24 cellular contexts compared by ENCODE assay signal in the genomic region with DNA sequence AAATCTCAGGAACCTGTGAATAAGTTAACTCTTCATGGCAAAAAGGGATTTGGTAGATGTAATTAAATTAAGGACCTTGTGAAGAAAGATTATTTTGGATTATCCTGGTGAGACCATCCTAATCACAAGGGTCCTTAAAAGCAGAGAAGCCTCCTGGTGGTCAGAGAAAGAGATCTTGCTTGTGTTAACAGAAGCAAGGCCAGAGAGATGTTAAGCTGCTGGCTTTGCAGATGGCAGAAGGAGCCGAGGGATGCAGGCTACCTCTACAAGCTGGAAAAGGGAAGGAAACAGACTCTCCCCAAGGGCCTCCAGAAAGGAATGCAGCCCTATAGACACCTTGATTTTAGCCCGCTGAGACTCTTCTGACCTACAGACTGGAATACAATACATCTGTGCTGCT.
"Had no signal": no experiment of that assay in that cellular context is flagged by ENCODE, and none has a peak within 500 bp of the region (broad histone marks: within the 10 kb centered on the region; RNA-seq: fewer than 3 reads in every experiment).

No MANE protein-coding gene starts in this region.

- H3K9me3 Mint-ChIP-seq: activated CD4-positive, alpha-beta T cell treated with anti-CD3 and anti-CD28 coated beads, Interleukin-2, amount 10 ng/mL, durations not matched to agents 24 days and 14 days; activated CD8-positive, alpha-beta T cell treated with anti-CD3 and anti-CD28 coated beads for 36 hours; activated naive CD4-positive, alpha-beta T cell treated with anti-CD3 and anti-CD28 coated beads for 36 hours; activated naive CD8-positive, alpha-beta T cell treated with anti-CD3 and anti-CD28 coated beads, Interleukin-2, amount 50 U/mL, for 24 hours; activated T-cell treated with anti-CD3 and anti-CD28 coated beads, Interleukin-2, amount 50 U/mL, for 24 hours; activated T-helper 2 cell treated with anti-CD3 and anti-CD28 coated beads, Interferon-gamma antibody, Interleukin-2, Interleukin-4, amounts not matched to agents 10 μg/mL and 5 μg/mL and 100 μg/mL, durations not matched to agents 14 hours and 24 hours and 36 hours; brain; nephron had no signal

- H3K4me3 Mint-ChIP-seq: activated CD4-positive, alpha-beta T cell treated with anti-CD3 and anti-CD28 coated beads, Interleukin-2, amount 10 ng/mL, durations not matched to agents 24 days and 14 days; activated CD8-positive, alpha-beta T cell treated with anti-CD3 and anti-CD28 coated beads for 36 hours; activated naive CD4-positive, alpha-beta T cell treated with anti-CD3 and anti-CD28 coated beads for 36 hours; activated naive CD8-positive, alpha-beta T cell treated with anti-CD3 and anti-CD28 coated beads, Interleukin-2, amount 50 U/mL, for 24 hours; activated T-cell treated with anti-CD3 and anti-CD28 coated beads, Interleukin-2, amount 50 U/mL, for 24 hours; brain; mesothelial cell of epicardium; nephron had no signal

- H3K27ac Mint-ChIP-seq: activated CD4-positive, alpha-beta T cell treated with anti-CD3 and anti-CD28 coated beads, Interleukin-2, amount 10 ng/mL, durations not matched to agents 24 days and 14 days; activated CD8-positive, alpha-beta T cell treated with anti-CD3 and anti-CD28 coated beads for 36 hours; activated naive CD4-positive, alpha-beta T cell treated with anti-CD3 and anti-CD28 coated beads for 36 hours; activated naive CD8-positive, alpha-beta T cell treated with anti-CD3 and anti-CD28 coated beads, Interleukin-2, amount 50 U/mL, for 24 hours; activated T-cell treated with anti-CD3 and anti-CD28 coated beads, Interleukin-2, amount 50 U/mL, for 24 hours; activated T-helper 2 cell treated with anti-CD3 and anti-CD28 coated beads, Interferon-gamma antibody, Interleukin-2, Interleukin-4, amounts not matched to agents 10 μg/mL and 5 μg/mL and 100 μg/mL, durations not matched to agents 14 hours and 24 hours and 36 hours; mesothelial cell of epicardium had no signal

- H3K4me3 ChIP-seq: lung had no signal

- H3K27me3 Mint-ChIP-seq: activated CD4-positive, alpha-beta T cell treated with anti-CD3 and anti-CD28 coated beads, Interleukin-2, amount 10 ng/mL, durations not matched to agents 24 days and 14 days; activated CD8-positive, alpha-beta T cell treated with anti-CD3 and anti-CD28 coated beads for 36 hours; activated naive CD8-positive, alpha-beta T cell treated with anti-CD3 and anti-CD28 coated beads, Interleukin-2, amount 50 U/mL, for 24 hours; activated T-cell treated with anti-CD3 and anti-CD28 coated beads, Interleukin-2, amount 50 U/mL, for 24 hours; brain had no signal

- DNase-seq: activated CD4-positive, alpha-beta T cell treated with anti-CD3 and anti-CD28 coated beads, Interleukin-2, amount 10 ng/mL, durations not matched to agents 24 days and 14 days; activated CD8-positive, alpha-beta T cell treated with anti-CD3 and anti-CD28 coated beads for 36 hours; activated naive CD4-positive, alpha-beta T cell treated with anti-CD3 and anti-CD28 coated beads for 36 hours; activated naive CD8-positive, alpha-beta T cell treated with anti-CD3 and anti-CD28 coated beads, Interleukin-2, amount 50 U/mL, for 24 hours; activated T-cell treated with anti-CD3 and anti-CD28 coated beads, Interleukin-2, amount 50 U/mL, for 24 hours; anterior cingulate cortex; caudate nucleus; cortex of kidney; kidney; occipital lobe; posterior cingulate gyrus; stimulated activated CD8-positive, alpha-beta memory T cell treated with anti-CD3 and anti-CD28 coated beads, Interleukin-4, amount 100 ng/mL, for 48 hours; stimulated activated naive CD4-positive, alpha-beta T cell treated with Interleukin-2 at 50 U/mL for 16 hours; substantia nigra; T-helper 1 cell; T-helper 9 cell; trophoblast cell had no signal

- ATAC-seq: activated CD8-positive, alpha-beta T cell treated with anti-CD3 and anti-CD28 coated beads for 36 hours; activated naive CD8-positive, alpha-beta T cell treated with anti-CD3 and anti-CD28 coated beads, Interleukin-2, amount 50 U/mL, for 24 hours; esophagus mucosa; left lobe of liver had no signal
